In the genomic region with DNA sequence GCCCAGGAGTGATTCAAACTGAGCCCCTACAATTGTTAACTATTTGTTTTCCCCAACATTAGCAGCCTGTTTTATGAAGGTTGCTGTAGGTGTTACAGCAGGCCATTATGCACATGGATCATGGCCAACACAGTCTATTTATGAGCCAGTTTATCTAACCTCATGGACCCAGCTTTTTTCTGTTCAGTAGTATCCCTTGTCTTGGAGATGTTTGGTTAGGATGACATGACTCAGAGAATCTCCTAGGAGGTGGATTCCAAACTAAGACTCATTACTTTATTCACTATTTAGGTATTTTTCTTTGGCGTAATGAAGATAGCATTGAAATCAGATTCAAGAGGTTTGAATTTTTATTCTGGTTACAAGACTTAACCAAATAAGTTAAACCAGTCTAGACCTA, we compare ENCODE assay signal across 15 cellular contexts.
A peak's percentile ranks its signal among the peaks of the same experiment; 100 is the strongest.
DNase-seq lines count a peak whose midpoint lies in the region; ATAC-seq and TF ChIP-seq lines count a peak whose summit lies in the region.
"Had no signal": no experiment of that assay in that cellular context is flagged by ENCODE, and none has a peak within 500 bp of the region (broad histone marks: within the 10 kb centered on the region; RNA-seq: fewer than 3 reads in every experiment).

No MANE protein-coding gene starts in this region.

- POLR2A ChIA-PET in activated CD4-positive, alpha-beta memory T cell treated with anti-CD3 and anti-CD28 coated beads, Interleukin-2, amount 10 ng/mL, durations not matched to agents 7 days and 5 days (lab: Charles Lee): no interaction called here
- POLR2A ChIA-PET in activated CD8-positive, alpha-beta T cell treated with anti-CD3 and anti-CD28 coated beads, Interleukin-2, amount 10 ng/mL, durations not matched to agents 7 days and 5 days (lab: Charles Lee): no interaction called here

- CTCF ChIA-PET in activated CD4-positive, alpha-beta memory T cell treated with anti-CD3 and anti-CD28 coated beads, Interleukin-2, amount 10 ng/mL, durations not matched to agents 7 days and 5 days (lab: Charles Lee): no interaction called here
- CTCF ChIA-PET in activated CD8-positive, alpha-beta T cell treated with anti-CD3 and anti-CD28 coated beads, Interleukin-2, amount 10 ng/mL, durations not matched to agents 7 days and 5 days (lab: Charles Lee): no interaction called here

- peak overlapping the region; percentile 36; the same call in 1 of the 2 replicates for H2AFZ ChIP-seq in GM23248

- H3K9me3 Mint-ChIP-seq in activated CD4-positive, alpha-beta memory T cell treated with anti-CD3 and anti-CD28 coated beads, Interleukin-2, amount 10 ng/mL, durations not matched to agents 7 days and 5 days: peaks cover 3% of the 10 kb centered on the region
- no peaks in the 10 kb centered on the region for H3K9me3 Mint-ChIP-seq in activated CD8-positive, alpha-beta T cell treated with anti-CD3 and anti-CD28 coated beads, Interleukin-2, amount 10 ng/mL, durations not matched to agents 7 days and 5 days (ENCODE audit: insufficient read depth)

- H3K9me2 ChIP-seq in GM23248 (ENCODE audit: insufficient read depth): peaks cover 4% of the 10 kb centered on the region; the same call in 1 of the 2 replicates

- H3K4me1 Mint-ChIP-seq in activated CD4-positive, alpha-beta memory T cell treated with anti-CD3 and anti-CD28 coated beads, Interleukin-2, amount 10 ng/mL, durations not matched to agents 7 days and 5 days: no peaks in the 10 kb centered on the region
- no peaks in the 10 kb centered on the region for H3K4me1 Mint-ChIP-seq in activated CD8-positive, alpha-beta T cell treated with anti-CD3 and anti-CD28 coated beads, Interleukin-2, amount 10 ng/mL, durations not matched to agents 7 days and 5 days (ENCODE audit: low read depth)

- H3K36me3 Mint-ChIP-seq in activated CD4-positive, alpha-beta memory T cell treated with anti-CD3 and anti-CD28 coated beads, Interleukin-2, amount 10 ng/mL, durations not matched to agents 7 days and 5 days (ENCODE audit: low read depth): no peaks in the 10 kb centered on the region
- H3K36me3 Mint-ChIP-seq in activated CD8-positive, alpha-beta T cell treated with anti-CD3 and anti-CD28 coated beads, Interleukin-2, amount 10 ng/mL, durations not matched to agents 7 days and 5 days (ENCODE audit: low read depth): no peaks in the 10 kb centered on the region

- peak overlapping the region; percentile 71 for H3K4me2 ChIP-seq in GM23248 (ENCODE audit: unreplicated experiment)

- H3K27ac ChIP-seq in GM23248 (peak overlapping the region; percentile 82), SJSA1 (peak overlapping the region; percentile 55)
- H3K27ac ChIP-seq: esophagus squamous epithelium, SK-N-MC, uterus, WERI-Rb-1 had no signal

- peak overlapping the region; percentile 43; the same call in 1 of the 2 replicates for H3K9ac ChIP-seq in GM23248

- H3K36me3 ChIP-seq in GM23248 (ENCODE audit: low read depth) (no peaks in the 10 kb centered on the region), SJSA1 (no peaks in the 10 kb centered on the region)
- H3K36me3 ChIP-seq: esophagus squamous epithelium, uterus, WERI-Rb-1 had no signal

- peaks cover 65% of the 10 kb centered on the region for H3K4me1 ChIP-seq in GM23248 (ENCODE audit: insufficient read depth)
- H3K4me1 ChIP-seq in SJSA1 (replicated peaks): peaks cover 21% of the 10 kb centered on the region
- H3K4me1 ChIP-seq: esophagus squamous epithelium, uterus had no signal

- no peak overlapping the region for H3K27ac Mint-ChIP-seq in activated CD4-positive, alpha-beta memory T cell treated with anti-CD3 and anti-CD28 coated beads, Interleukin-2, amount 10 ng/mL, durations not matched to agents 7 days and 5 days
- H3K27ac Mint-ChIP-seq in activated CD8-positive, alpha-beta T cell treated with anti-CD3 and anti-CD28 coated beads, Interleukin-2, amount 10 ng/mL, durations not matched to agents 7 days and 5 days: no peak overlapping the region
- H3K27ac Mint-ChIP-seq: stimulated activated naive CD8-positive, alpha-beta T cell treated with anti-CD3 and anti-CD28 coated beads, Interleukin-15, amount 100 ng/mL, for 72 hours had no signal

- H3F3A ChIP-seq in GM23248 (ENCODE audit: insufficient read depth): peaks cover 38% of the 10 kb centered on the region

- DNase-seq in GM23248 (peak; percentile 88), SJSA1 (ENCODE audit: low read depth in 1 of 2, low spot score in 2 of 2) (peak in 1 of 2 experiments; percentile 34), fibroblast of mammary gland (ENCODE audit: low read depth) (peak; percentile 94), stromal cell of bone marrow (ENCODE audit: low read depth) (peak; percentile 83), NCI-H345 (lab: John Stamatoyannopoulos, UW) (no peak)
- DNase-seq in activated CD4-positive, alpha-beta memory T cell treated with anti-CD3 and anti-CD28 coated beads, Interleukin-2, amount 10 ng/mL, durations not matched to agents 7 days and 5 days: no peak
- DNase-seq in activated CD8-positive, alpha-beta T cell treated with anti-CD3 and anti-CD28 coated beads, Interleukin-2, amount 10 ng/mL, durations not matched to agents 7 days and 5 days: no peak
- DNase-seq: activated naive CD4-positive, alpha-beta T cell treated with anti-CD3 and anti-CD28 coated beads, Interleukin-2, amount 50 U/mL, for 16 hours; esophagus squamous epithelium; nucleus accumbens; small intestine; stimulated activated naive CD8-positive, alpha-beta T cell treated with anti-CD3 and anti-CD28 coated beads, Interleukin-15, amount 100 ng/mL, for 72 hours; uterus; WERI-Rb-1 had no signal

- H3K4me3 ChIP-seq in GM23248: no peak overlapping the region
- H3K4me3 ChIP-seq in SJSA1: no peak overlapping the region
- H3K4me3 ChIP-seq in fibroblast of mammary gland (ENCODE audit: control insufficient read depth, low read depth, low read length): no peak overlapping the region
- H3K4me3 ChIP-seq: esophagus squamous epithelium, SK-N-MC, uterus had no signal

- WGBS in GM23248 (ENCODE audit: low coverage in 1 of 2, low lambda C conversion rate in 2 of 2, missing lambda C conversion rate in 2 of 2), 2 experiments: 0% methylated on average over 1 of the region's 1 CpG

- TF ChIP-seq CTCF in fibroblast of mammary gland (conservative IDR thresholded peaks at IDR 0.05; ENCODE audit: control insufficient read depth, insufficient read depth, low read depth, low read length): no peak

- ATAC-seq in activated CD8-positive, alpha-beta T cell treated with anti-CD3 and anti-CD28 coated beads, Interleukin-2, amount 10 ng/mL, durations not matched to agents 7 days and 5 days: no peak
- ATAC-seq: stimulated activated naive CD8-positive, alpha-beta T cell treated with anti-CD3 and anti-CD28 coated beads, Interleukin-15, amount 100 ng/mL, for 72 hours had no signal

- H3K79me2 ChIP-seq in GM23248 (ENCODE audit: insufficient read depth): no peaks in the 10 kb centered on the region

- H3K4me3 Mint-ChIP-seq in activated CD4-positive, alpha-beta memory T cell treated with anti-CD3 and anti-CD28 coated beads, Interleukin-2, amount 10 ng/mL, durations not matched to agents 7 days and 5 days: no peak overlapping the region
- no peak overlapping the region for H3K4me3 Mint-ChIP-seq in activated CD8-positive, alpha-beta T cell treated with anti-CD3 and anti-CD28 coated beads, Interleukin-2, amount 10 ng/mL, durations not matched to agents 7 days and 5 days
- H3K4me3 Mint-ChIP-seq: stimulated activated naive CD8-positive, alpha-beta T cell treated with anti-CD3 and anti-CD28 coated beads, Interleukin-15, amount 100 ng/mL, for 72 hours had no signal

- no peaks in the 10 kb centered on the region for H4K20me1 ChIP-seq in GM23248 (ENCODE audit: insufficient read depth)

- H3K27me3 ChIP-seq in GM23248 (replicated peaks; ENCODE audit: insufficient read depth): no peaks in the 10 kb centered on the region
- H3K27me3 ChIP-seq in SJSA1 (replicated peaks): no peaks in the 10 kb centered on the region
- H3K27me3 ChIP-seq: esophagus squamous epithelium, uterus had no signal

- in situ Hi-C loops in GM23248 (cut with MboI): no loop called here

- peaks cover 2% of the 10 kb centered on the region for H3K27me3 Mint-ChIP-seq in activated CD4-positive, alpha-beta memory T cell treated with anti-CD3 and anti-CD28 coated beads, Interleukin-2, amount 10 ng/mL, durations not matched to agents 7 days and 5 days
- H3K27me3 Mint-ChIP-seq in activated CD8-positive, alpha-beta T cell treated with anti-CD3 and anti-CD28 coated beads, Interleukin-2, amount 10 ng/mL, durations not matched to agents 7 days and 5 days (ENCODE audit: low read depth): no peaks in the 10 kb centered on the region

- no peaks in the 10 kb centered on the region for H3K9me3 ChIP-seq in GM23248 (ENCODE audit: low read depth)
- H3K9me3 ChIP-seq in SJSA1 (replicated peaks): no peaks in the 10 kb centered on the region
- H3K9me3 ChIP-seq: esophagus squamous epithelium, uterus had no signal

Comparison
In these comparisons a context has a peak if more than half of its experiments do, and no peak if none do; other contexts are left out.
1. DNase-seq: peak in GM23248 (single experiment), fibroblast of mammary gland (single experiment) and stromal cell of bone marrow (single experiment); none in activated CD4-positive, alpha-beta memory T cell treated with anti-CD3 and anti-CD28 coated beads, Interleukin-2, amount 10 ng/mL, durations not matched to agents 7 days and 5 days (single experiment), activated CD8-positive, alpha-beta T cell treated with anti-CD3 and anti-CD28 coated beads, Interleukin-2, amount 10 ng/mL, durations not matched to agents 7 days and 5 days (single experiment) and NCI-H345 (single experiment).